In the genomic region with DNA sequence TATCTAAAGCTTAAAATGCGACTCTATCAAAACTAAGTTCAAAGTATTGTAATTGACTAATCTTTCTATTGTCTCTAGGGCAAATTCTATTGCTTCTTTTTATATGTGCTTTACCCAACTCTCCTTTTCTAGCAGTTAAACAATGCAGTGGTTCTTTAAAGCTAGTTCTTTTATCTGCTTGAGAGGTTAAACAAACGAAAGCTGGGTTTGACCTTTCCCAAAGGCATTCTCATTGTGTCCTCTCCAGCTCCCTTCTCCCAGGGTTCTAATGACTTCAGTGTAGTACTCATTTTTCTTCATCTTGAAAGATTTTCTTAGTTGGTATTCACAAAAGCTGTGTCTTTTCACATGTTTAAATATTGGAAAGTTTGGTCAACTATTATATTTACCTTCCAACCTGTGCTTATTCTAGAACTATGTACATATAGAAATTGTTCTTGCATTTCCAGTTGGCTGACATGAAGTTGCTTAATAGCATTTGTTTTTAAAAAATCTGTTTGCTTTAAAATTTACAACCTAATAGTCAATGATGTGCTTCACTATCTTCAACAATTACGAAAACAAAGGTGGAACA, we compare ENCODE assay signal across 1 cellular context.
TF ChIP-seq lines count a peak whose summit lies in the region.

No MANE protein-coding gene starts in this region.

TF ChIP-seq in SK-N-SH, 30 proteins besides CTCF, POLR2A, EP300 and RAD21 (continued from another document):
- TF ChIP-seq, protein P1, sequence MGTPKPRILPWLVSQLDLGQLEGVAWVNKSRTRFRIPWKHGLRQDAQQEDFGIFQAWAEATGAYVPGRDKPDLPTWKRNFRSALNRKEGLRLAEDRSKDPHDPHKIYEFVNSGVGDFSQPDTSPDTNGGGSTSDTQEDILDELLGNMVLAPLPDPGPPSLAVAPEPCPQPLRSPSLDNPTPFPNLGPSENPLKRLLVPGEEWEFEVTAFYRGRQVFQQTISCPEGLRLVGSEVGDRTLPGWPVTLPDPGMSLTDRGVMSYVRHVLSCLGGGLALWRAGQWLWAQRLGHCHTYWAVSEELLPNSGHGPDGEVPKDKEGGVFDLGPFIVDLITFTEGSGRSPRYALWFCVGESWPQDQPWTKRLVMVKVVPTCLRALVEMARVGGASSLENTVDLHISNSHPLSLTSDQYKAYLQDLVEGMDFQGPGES (IDR thresholded peaks at IDR 0.05; ENCODE audit: low read depth, low read length): no peak
- TF ChIP-seq TEAD4 (IDR thresholded peaks at IDR 0.05; ENCODE audit: borderline replicate concordance, insufficient read depth) (no peak), GABPA (IDR thresholded peaks at IDR 0.05; ENCODE audit: low read depth) (no peak)
TF ChIP-seq in SK-N-SH: peak in this region for 0.
